ENCODE assay signal across 7 cellular contexts in genomic region chr11:119377961-119378667, GRCh38.
A peak's percentile ranks its signal among the peaks of the same experiment; 100 is the strongest.
DNase-seq lines count a peak whose midpoint lies in the region; ATAC-seq lines count a peak whose summit lies in the region.
"Had no signal": no experiment of that assay in that cellular context is flagged by ENCODE, and none has a peak within 500 bp of the region (broad histone marks: within the 10 kb centered on the region; RNA-seq: fewer than 3 reads in every experiment).

No MANE protein-coding gene starts in this region.

- peak overlapping the region; percentile 45; the same call in 1 of the 2 replicates for H3K9ac ChIP-seq in BLaER1

- H3K4me3 ChIP-seq in BLaER1 (no peak overlapping the region), iPS-18c (ENCODE audit: insufficient read depth, low read depth, low read length) (peak overlapping the region; percentile 22; the same call in 1 of the 2 replicates)

- peak overlapping the region; percentile 61 for H3K4me2 ChIP-seq in BLaER1

- H3K9me3 ChIP-seq in BLaER1 (no peaks in the 10 kb centered on the region), iPS-18c (ENCODE audit: control insufficient read depth, insufficient read depth, low read length) (no peaks in the 10 kb centered on the region)

- H3K36me3 ChIP-seq in BLaER1, result no peaks in the 10 kb centered on the region

- H4K20me1 ChIP-seq in BLaER1, result no peaks in the 10 kb centered on the region

- peak overlapping the region; percentile 44; the same call in 1 of the 2 replicates for H3K27ac ChIP-seq in BLaER1

- peaks cover 58% of the 10 kb centered on the region for H3K4me1 ChIP-seq in BLaER1

- DNase-seq in NCI-H82 (lab: John Stamatoyannopoulos, UW) (peak; percentile 83), NOMO-1 (lab: John Stamatoyannopoulos, UW; ENCODE audit: unreplicated experiment in 2 of 2) (no peak), SIG-M5 treated with dmso at 0.1 percent for 504 hours (lab: John Stamatoyannopoulos, UW; ENCODE audit: unreplicated experiment) (no peak)
- DNase-seq: naive thymus-derived CD4-positive, alpha-beta T cell had no signal

- no peaks in the 10 kb centered on the region for H3K27me3 ChIP-seq in BLaER1

- ATAC-seq in HG02763 (IDR thresholded peaks at IDR 0.05; ENCODE audit: unreplicated experiment), result no peak
- ATAC-seq: naive thymus-derived CD4-positive, alpha-beta T cell had no signal
